ENCODE assay signal across 1 cellular context in the genomic region with DNA sequence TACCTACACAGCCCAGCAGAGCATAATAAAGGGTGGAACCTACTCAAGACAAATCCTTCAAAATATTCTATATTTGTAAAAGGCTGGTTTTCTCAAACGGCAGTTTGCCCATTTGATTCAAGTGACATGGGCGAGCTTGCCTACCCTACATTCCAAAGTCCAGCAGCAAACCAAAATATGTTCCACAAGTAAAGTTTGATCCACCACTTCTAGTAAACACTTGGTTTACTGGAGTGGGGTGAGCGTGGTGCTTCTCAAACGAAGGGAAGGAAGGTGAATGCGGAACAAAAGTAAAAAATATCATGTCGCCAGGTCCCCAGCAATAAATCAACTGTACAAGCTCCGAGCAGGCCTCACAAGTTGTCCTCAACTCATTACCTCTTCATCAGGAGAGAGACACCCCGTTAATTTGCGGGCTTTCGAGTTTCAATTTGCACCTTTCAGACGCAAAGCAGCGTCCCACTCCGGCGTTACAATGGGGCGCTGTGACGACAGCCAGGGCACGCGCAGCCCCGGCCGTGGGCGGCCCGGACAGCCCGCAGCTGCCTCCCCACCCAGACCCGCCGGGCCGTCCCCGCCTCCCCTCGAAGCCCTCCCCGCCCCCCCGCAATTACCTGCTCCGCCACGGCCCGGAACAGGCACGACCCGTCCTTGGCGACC.
TF ChIP-seq lines count a peak whose summit lies in the region.

No MANE protein-coding gene starts in this region.

TF ChIP-seq in HepG2, 621 proteins besides CTCF, POLR2A, EP300 and RAD21 (continues in another document):
- no peak for TF ChIP-seq MTF1 (CRISPR knock-in tag; IDR thresholded peaks at IDR 0.05)
- TF ChIP-seq ZNF558 (CRISPR knock-in tag; IDR thresholded peaks at IDR 0.05; ENCODE audit: borderline replicate concordance) = no peak
- peak; percentile 55; the same call in 1 of the 2 replicates for TF ChIP-seq THAP11 (CRISPR knock-in tag; IDR thresholded peaks at IDR 0.05)
- TF ChIP-seq KMT2A (CRISPR knock-in tag; IDR thresholded peaks at IDR 0.05) = peak; percentile 57
- TF ChIP-seq ARNT (IDR thresholded peaks at IDR 0.05) = no peak
- no peak for TF ChIP-seq ZNF124 (CRISPR knock-in tag; IDR thresholded peaks at IDR 0.05)
- TF ChIP-seq, protein P1, sequence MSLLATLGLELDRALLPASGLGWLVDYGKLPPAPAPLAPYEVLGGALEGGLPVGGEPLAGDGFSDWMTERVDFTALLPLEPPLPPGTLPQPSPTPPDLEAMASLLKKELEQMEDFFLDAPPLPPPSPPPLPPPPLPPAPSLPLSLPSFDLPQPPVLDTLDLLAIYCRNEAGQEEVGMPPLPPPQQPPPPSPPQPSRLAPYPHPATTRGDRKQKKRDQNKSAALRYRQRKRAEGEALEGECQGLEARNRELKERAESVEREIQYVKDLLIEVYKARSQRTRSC (CRISPR knock-in tag; IDR thresholded peaks at IDR 0.05; ENCODE audit: low read depth) = no peak
- TF ChIP-seq SP1 (IDR thresholded peaks at IDR 0.05) = no peak
- no peak for TF ChIP-seq SP1 (CRISPR knock-in tag; IDR thresholded peaks at IDR 0.05)
- peak; percentile 40; the same call in 1 of the 2 replicates for TF ChIP-seq ZNF232 (CRISPR knock-in tag; IDR thresholded peaks at IDR 0.05; ENCODE audit: borderline replicate concordance)
- no peak for TF ChIP-seq ZNF496 (CRISPR knock-in tag; IDR thresholded peaks at IDR 0.05; ENCODE audit: insufficient replicate concordance)
- TF ChIP-seq ZNF205 (CRISPR knock-in tag; IDR thresholded peaks at IDR 0.05) = no peak
- TF ChIP-seq, protein P2, sequence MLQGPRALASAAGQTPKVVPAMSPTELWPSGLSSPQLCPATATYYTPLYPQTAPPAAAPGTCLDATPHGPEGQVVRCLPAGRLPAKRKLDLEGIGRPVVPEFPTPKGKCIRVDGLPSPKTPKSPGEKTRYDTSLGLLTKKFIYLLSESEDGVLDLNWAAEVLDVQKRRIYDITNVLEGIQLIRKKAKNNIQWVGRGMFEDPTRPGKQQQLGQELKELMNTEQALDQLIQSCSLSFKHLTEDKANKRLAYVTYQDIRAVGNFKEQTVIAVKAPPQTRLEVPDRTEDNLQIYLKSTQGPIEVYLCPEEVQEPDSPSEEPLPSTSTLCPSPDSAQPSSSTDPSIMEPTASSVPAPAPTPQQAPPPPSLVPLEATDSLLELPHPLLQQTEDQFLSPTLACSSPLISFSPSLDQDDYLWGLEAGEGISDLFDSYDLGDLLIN (CRISPR knock-in tag; IDR thresholded peaks at IDR 0.05; ENCODE audit: borderline replicate concordance) = no peak
- no peak for TF ChIP-seq MAFK (conservative IDR thresholded peaks at IDR 0.05 in 1 of 2, IDR thresholded peaks at IDR 0.05 in 1 of 2; ENCODE audit: low read length in 2 of 2)
- 0 out of 2 replicates have a peak, but pooled peaks have one; percentile 18 for TF ChIP-seq GZF1 (CRISPR knock-in tag; IDR thresholded peaks at IDR 0.05)
- TF ChIP-seq ZNF678 (CRISPR knock-in tag; IDR thresholded peaks at IDR 0.05) = no peak
- TF ChIP-seq RFX3 (CRISPR knock-in tag; IDR thresholded peaks at IDR 0.05) = no peak
- no peak for TF ChIP-seq ZNF768 (CRISPR knock-in tag; IDR thresholded peaks at IDR 0.05)
- TF ChIP-seq ZSCAN22 (CRISPR knock-in tag; IDR thresholded peaks at IDR 0.05) = no peak
- no peak for TF ChIP-seq RXRB (CRISPR knock-in tag; IDR thresholded peaks at IDR 0.05; ENCODE audit: borderline replicate concordance)
- TF ChIP-seq ZNF34 (CRISPR knock-in tag; IDR thresholded peaks at IDR 0.05; ENCODE audit: borderline replicate concordance) = no peak
- TF ChIP-seq ZNF605 (CRISPR knock-in tag; IDR thresholded peaks at IDR 0.05) = no peak
- TF ChIP-seq, protein P3, sequence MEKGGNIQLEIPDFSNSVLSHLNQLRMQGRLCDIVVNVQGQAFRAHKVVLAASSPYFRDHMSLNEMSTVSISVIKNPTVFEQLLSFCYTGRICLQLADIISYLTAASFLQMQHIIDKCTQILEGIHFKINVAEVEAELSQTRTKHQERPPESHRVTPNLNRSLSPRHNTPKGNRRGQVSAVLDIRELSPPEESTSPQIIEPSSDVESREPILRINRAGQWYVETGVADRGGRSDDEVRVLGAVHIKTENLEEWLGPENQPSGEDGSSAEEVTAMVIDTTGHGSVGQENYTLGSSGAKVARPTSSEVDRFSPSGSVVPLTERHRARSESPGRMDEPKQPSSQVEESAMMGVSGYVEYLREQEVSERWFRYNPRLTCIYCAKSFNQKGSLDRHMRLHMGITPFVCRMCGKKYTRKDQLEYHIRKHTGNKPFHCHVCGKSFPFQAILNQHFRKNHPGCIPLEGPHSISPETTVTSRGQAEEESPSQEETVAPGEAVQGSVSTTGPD (CRISPR knock-in tag; IDR thresholded peaks at IDR 0.05) = no peak
- no peak for TF ChIP-seq ZNF180 (CRISPR knock-in tag; IDR thresholded peaks at IDR 0.05; ENCODE audit: borderline replicate concordance, low read depth)
- TF ChIP-seq HNRNPUL1 (IDR thresholded peaks at IDR 0.05; ENCODE audit: low read depth, low read length) = no peak
- no peak for TF ChIP-seq TP53 (CRISPR knock-in tag; conservative IDR thresholded peaks at IDR 0.05)
- TF ChIP-seq ZKSCAN1 (IDR thresholded peaks at IDR 0.05; ENCODE audit: low read length) = no peak
- TF ChIP-seq, protein P4, sequence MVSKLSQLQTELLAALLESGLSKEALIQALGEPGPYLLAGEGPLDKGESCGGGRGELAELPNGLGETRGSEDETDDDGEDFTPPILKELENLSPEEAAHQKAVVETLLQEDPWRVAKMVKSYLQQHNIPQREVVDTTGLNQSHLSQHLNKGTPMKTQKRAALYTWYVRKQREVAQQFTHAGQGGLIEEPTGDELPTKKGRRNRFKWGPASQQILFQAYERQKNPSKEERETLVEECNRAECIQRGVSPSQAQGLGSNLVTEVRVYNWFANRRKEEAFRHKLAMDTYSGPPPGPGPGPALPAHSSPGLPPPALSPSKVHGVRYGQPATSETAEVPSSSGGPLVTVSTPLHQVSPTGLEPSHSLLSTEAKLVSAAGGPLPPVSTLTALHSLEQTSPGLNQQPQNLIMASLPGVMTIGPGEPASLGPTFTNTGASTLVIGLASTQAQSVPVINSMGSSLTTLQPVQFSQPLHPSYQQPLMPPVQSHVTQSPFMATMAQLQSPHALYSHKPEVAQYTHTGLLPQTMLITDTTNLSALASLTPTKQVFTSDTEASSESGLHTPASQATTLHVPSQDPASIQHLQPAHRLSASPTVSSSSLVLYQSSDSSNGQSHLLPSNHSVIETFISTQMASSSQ (IDR thresholded peaks at IDR 0.05; ENCODE audit: low read depth) = no peak
- TF ChIP-seq, protein P4 (CRISPR knock-in tag; IDR thresholded peaks at IDR 0.05; ENCODE audit: borderline replicate concordance) = no peak
- TF ChIP-seq, protein P5, sequence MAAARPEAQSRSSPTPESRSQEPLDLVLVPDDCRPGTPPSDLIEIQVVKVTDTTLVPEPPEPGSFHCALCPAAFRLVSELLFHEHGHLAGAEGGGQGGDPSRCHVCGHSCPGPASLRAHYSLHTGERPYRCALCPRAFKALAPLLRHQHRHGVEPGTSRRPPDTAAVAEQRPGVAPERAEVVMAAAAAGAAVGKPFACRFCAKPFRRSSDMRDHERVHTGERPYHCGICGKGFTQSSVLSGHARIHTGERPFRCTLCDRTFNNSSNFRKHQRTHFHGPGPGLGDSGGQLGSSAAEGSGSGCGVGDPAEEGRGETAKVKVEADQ (CRISPR knock-in tag; IDR thresholded peaks at IDR 0.05; ENCODE audit: borderline replicate concordance) = no peak
- TF ChIP-seq, protein P6, sequence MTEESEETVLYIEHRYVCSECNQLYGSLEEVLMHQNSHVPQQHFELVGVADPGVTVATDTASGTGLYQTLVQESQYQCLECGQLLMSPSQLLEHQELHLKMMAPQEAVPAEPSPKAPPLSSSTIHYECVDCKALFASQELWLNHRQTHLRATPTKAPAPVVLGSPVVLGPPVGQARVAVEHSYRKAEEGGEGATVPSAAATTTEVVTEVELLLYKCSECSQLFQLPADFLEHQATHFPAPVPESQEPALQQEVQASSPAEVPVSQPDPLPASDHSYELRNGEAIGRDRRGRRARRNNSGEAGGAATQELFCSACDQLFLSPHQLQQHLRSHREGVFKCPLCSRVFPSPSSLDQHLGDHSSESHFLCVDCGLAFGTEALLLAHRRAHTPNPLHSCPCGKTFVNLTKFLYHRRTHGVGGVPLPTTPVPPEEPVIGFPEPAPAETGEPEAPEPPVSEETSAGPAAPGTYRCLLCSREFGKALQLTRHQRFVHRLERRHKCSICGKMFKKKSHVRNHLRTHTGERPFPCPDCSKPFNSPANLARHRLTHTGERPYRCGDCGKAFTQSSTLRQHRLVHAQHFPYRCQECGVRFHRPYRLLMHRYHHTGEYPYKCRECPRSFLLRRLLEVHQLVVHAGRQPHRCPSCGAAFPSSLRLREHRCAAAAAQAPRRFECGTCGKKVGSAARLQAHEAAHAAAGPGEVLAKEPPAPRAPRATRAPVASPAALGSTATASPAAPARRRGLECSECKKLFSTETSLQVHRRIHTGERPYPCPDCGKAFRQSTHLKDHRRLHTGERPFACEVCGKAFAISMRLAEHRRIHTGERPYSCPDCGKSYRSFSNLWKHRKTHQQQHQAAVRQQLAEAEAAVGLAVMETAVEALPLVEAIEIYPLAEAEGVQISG (CRISPR knock-in tag; IDR thresholded peaks at IDR 0.05) = no peak
- peak; percentile 51; the same call in 1 of the 2 replicates for TF ChIP-seq ZFY (CRISPR knock-in tag; IDR thresholded peaks at IDR 0.05)
- TF ChIP-seq KDM4B (CRISPR knock-in tag; IDR thresholded peaks at IDR 0.05) = no peak
- TF ChIP-seq ZNF451 (CRISPR knock-in tag; IDR thresholded peaks at IDR 0.05) = no peak
- TF ChIP-seq ZBTB7A (CRISPR knock-in tag; IDR thresholded peaks at IDR 0.05) = no peak
- no peak for TF ChIP-seq ZNF563 (CRISPR knock-in tag; IDR thresholded peaks at IDR 0.05)
- TF ChIP-seq PAWR (CRISPR knock-in tag; IDR thresholded peaks at IDR 0.05; ENCODE audit: borderline replicate concordance) = no peak
- TF ChIP-seq, protein P7, sequence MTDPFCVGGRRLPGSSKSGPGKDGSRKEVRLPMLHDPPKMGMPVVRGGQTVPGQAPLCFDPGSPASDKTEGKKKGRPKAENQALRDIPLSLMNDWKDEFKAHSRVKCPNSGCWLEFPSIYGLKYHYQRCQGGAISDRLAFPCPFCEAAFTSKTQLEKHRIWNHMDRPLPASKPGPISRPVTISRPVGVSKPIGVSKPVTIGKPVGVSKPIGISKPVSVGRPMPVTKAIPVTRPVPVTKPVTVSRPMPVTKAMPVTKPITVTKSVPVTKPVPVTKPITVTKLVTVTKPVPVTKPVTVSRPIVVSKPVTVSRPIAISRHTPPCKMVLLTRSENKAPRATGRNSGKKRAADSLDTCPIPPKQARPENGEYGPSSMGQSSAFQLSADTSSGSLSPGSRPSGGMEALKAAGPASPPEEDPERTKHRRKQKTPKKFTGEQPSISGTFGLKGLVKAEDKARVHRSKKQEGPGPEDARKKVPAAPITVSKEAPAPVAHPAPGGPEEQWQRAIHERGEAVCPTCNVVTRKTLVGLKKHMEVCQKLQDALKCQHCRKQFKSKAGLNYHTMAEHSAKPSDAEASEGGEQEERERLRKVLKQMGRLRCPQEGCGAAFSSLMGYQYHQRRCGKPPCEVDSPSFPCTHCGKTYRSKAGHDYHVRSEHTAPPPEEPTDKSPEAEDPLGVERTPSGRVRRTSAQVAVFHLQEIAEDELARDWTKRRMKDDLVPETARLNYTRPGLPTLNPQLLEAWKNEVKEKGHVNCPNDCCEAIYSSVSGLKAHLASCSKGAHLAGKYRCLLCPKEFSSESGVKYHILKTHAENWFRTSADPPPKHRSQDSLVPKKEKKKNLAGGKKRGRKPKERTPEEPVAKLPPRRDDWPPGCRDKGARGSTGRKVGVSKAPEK (CRISPR knock-in tag; IDR thresholded peaks at IDR 0.05; ENCODE audit: borderline replicate concordance) = no peak
- no peak for TF ChIP-seq ZMAT3 (CRISPR knock-in tag; conservative IDR thresholded peaks at IDR 0.05)
- TF ChIP-seq, protein P8, sequence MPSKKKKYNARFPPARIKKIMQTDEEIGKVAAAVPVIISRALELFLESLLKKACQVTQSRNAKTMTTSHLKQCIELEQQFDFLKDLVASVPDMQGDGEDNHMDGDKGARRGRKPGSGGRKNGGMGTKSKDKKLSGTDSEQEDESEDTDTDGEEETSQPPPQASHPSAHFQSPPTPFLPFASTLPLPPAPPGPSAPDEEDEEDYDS (CRISPR knock-in tag; IDR thresholded peaks at IDR 0.05) = no peak
- TF ChIP-seq POLR2G (IDR thresholded peaks at IDR 0.05; ENCODE audit: low read depth, low read length) = 0 out of 2 replicates have a peak, but pooled peaks have one; percentile 46
- TF ChIP-seq SOX13 (IDR thresholded peaks at IDR 0.05) = no peak
- peak in 1 of 2 experiments; percentile 26; a peak in 1 of 4 replicates for TF ChIP-seq SOX13 (CRISPR knock-in tag; conservative IDR thresholded peaks at IDR 0.05 in 1 of 2, IDR thresholded peaks at IDR 0.05 in 1 of 2)
- TF ChIP-seq, protein P9, sequence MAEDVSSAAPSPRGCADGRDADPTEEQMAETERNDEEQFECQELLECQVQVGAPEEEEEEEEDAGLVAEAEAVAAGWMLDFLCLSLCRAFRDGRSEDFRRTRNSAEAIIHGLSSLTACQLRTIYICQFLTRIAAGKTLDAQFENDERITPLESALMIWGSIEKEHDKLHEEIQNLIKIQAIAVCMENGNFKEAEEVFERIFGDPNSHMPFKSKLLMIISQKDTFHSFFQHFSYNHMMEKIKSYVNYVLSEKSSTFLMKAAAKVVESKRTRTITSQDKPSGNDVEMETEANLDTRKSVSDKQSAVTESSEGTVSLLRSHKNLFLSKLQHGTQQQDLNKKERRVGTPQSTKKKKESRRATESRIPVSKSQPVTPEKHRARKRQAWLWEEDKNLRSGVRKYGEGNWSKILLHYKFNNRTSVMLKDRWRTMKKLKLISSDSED (CRISPR knock-in tag; IDR thresholded peaks at IDR 0.05) = no peak
- TF ChIP-seq AGO2 (optimal IDR thresholded peaks at IDR 0.05; ENCODE audit: low read depth, low read length) = no peak
- TF ChIP-seq ZNF547 (CRISPR knock-in tag; IDR thresholded peaks at IDR 0.05) = no peak
- no peak for TF ChIP-seq ZNF879 (CRISPR knock-in tag; IDR thresholded peaks at IDR 0.05)
- TF ChIP-seq FOXO1 (CRISPR knock-in tag; IDR thresholded peaks at IDR 0.05) = no peak
- TF ChIP-seq, protein P10, sequence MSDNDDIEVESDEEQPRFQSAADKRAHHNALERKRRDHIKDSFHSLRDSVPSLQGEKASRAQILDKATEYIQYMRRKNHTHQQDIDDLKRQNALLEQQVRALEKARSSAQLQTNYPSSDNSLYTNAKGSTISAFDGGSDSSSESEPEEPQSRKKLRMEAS (IDR thresholded peaks at IDR 0.05) = no peak; the same call in 1 of the 2 replicates
